32 cellular contexts compared by ENCODE assay signal in the genomic region with DNA sequence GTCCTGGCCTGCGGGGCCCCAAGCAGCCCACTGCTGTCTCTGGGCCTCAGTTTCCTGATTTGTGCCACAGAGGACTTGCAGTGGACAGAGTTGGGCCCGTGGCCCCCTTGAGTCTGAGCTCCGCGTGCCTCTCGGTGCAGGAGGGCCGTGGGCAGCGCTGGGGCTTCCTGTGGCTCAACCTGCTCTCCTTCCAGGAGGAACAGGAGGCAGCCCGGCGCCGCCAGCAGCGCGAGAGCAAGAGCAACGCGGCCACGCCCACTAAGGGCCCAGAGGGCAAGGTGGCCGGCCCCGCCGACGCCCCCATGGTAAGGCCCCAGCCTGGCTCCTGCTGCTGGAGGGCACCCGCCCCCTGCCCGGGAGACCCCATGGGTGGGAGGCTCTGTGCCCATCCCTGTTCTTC. TPM values are rescaled to one million over a fixed set of nuclear protein-coding genes. Genes with fewer than 3 reads are reported as not detected.
"Had no signal": no experiment of that assay in that cellular context is flagged by ENCODE, and none has a peak within 500 bp of the region (broad histone marks: within the 10 kb centered on the region; RNA-seq: fewer than 3 reads in every experiment).

No MANE protein-coding gene starts in this region.

- H3K4me1 Mint-ChIP-seq: endodermal cell, mesothelial cell of epicardium had no signal

- DNase-seq: effector CD8-positive, alpha-beta T cell; effector memory CD8-positive, alpha-beta T cell; endodermal cell; erythroblast; esophagus squamous epithelium; foreskin fibroblast; foreskin melanocyte; gastrocnemius medialis; glutamatergic neuron; head of caudate nucleus; heart right ventricle; hippocampal formation; left cardiac atrium; left lung; left ventricle myocardium superior; lower lobe of right lung; mesenchymal stem cell; naive B cell had no signal

- H3K27me3 Mint-ChIP-seq: effector memory CD8-positive, alpha-beta T cell; naive B cell had no signal

- H3K27ac ChIP-seq: coronary artery, epithelial cell of prostate, esophagus squamous epithelium, gastrocnemius medialis, heart right ventricle, left lung, lower lobe of right lung had no signal

- H3K27me3 ChIP-seq: esophagus squamous epithelium, gastrocnemius medialis, heart right ventricle, left lung had no signal

- H3K4me3 Mint-ChIP-seq: effector memory CD8-positive, alpha-beta T cell; endodermal cell; mesothelial cell of epicardium had no signal

- FAIRE-seq: colon, endometrium, islet of Langerhans, keratinocyte had no signal

- H3K9me3 Mint-ChIP-seq: effector memory CD8-positive, alpha-beta T cell; endodermal cell; mesothelial cell of epicardium; naive B cell had no signal

- H3K9me3 ChIP-seq: esophagus squamous epithelium, gastrocnemius medialis, heart right ventricle, left lung, lower lobe of right lung, mucosa of descending colon had no signal

- H3K4me1 ChIP-seq: gastrocnemius medialis had no signal

- H3K27ac Mint-ChIP-seq: effector memory CD8-positive, alpha-beta T cell; endodermal cell; mesothelial cell of epicardium; naive B cell had no signal

- ATAC-seq: effector memory CD8-positive, alpha-beta T cell; esophagus mucosa; gastrocnemius medialis; heart right ventricle; left cardiac atrium; left lung; left ventricle myocardium superior; lower lobe of right lung; mucosa of descending colon had no signal

- H3K4me3 ChIP-seq: coronary artery, esophagus squamous epithelium, gastrocnemius medialis, heart right ventricle, left lung, lower lobe of right lung, mucosa of descending colon had no signal

RNA-seq across cellular contexts. Expression of a gene that starts 38.9 kb away (rescaled TPM):
- total RNA-seq: kidney epithelial cell had no signal

RNA-seq across cellular contexts. Expression of a gene that starts 46.0 kb away (rescaled TPM):
- total RNA-seq: dermis microvascular lymphatic vessel endothelial cell, esophagus mucosa, left ventricle myocardium superior, lower leg skin, lower lobe of right lung, lung microvascular endothelial cell, mesenteric fat pad had no signal
- polyA plus RNA-seq: keratinocyte had no signal
